Comparison of ENCODE assay signal across 20 cellular contexts in the genomic region with DNA sequence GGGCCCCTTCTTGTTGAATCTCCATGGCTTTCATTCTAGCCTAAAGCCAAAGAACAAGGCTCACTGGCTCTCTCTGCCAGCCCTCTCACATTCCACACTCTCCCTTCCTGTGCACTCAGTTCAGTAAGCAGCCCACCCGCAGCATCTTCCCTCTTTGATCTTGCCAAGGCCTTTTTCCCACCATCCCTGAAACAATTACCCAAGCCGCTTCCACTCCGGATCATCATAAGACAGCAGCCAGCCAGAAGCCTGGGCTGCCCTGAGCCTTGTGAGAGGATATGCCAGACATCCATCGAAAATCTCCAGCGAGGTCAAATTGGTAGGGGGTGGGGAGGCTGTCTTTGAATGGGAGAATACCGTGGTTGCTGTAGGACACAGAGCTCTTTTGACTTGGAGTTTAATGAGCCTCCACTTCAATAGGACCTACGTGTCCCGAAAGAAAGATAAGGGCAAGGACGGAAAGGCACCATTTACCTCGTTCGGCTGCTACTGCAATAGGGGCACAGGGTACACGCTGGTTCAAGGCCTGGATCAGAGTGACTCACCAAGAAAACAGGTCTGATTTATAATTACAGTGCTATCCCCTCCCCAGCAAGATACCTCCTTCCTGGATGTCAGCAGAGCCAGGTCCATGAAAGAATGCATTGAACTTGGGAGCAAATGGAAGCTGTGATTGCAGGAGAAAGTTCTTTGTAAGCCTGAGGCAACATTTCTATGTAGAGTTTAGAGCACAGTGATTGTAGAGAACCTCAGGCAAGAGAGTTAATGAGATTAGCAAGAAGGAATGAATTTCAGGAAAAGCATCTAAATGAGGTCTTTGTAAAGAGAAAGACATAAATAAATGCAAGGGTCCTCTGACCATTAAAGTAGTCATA. TPM values are rescaled to one million over a fixed set of nuclear protein-coding genes. Genes with fewer than 3 reads are reported as not detected.
A peak's percentile ranks its signal among the peaks of the same experiment; 100 is the strongest.
DNase-seq lines count a peak whose midpoint lies in the region; ATAC-seq, FAIRE-seq and TF ChIP-seq lines count a peak whose summit lies in the region.
"Had no signal": no experiment of that assay in that cellular context is flagged by ENCODE, and none has a peak within 500 bp of the region (broad histone marks: within the 10 kb centered on the region; RNA-seq: fewer than 3 reads in every experiment).

No MANE protein-coding gene starts in this region.

- H4K20me1 ChIP-seq in astrocyte (ENCODE audit: insufficient read depth, low read length) = no peaks in the 10 kb centered on the region

- H2BK5ac ChIP-seq in mesendoderm (ENCODE audit: low read length) = no peak overlapping the region

- H3K27ac ChIP-seq in astrocyte (ENCODE audit: low read depth, low read length) = no peak overlapping the region
- H3K27ac ChIP-seq in mesendoderm (ENCODE audit: low read depth, low read length) = no peak overlapping the region
- no peak overlapping the region for H3K27ac ChIP-seq in CD8-positive, alpha-beta T cell (ENCODE audit: low read depth, low read length)
- H3K27ac ChIP-seq: PC-9, SJSA1 had no signal

- no peak overlapping the region for H3K23ac ChIP-seq in mesendoderm (ENCODE audit: low read length)

- H2BK15ac ChIP-seq in mesendoderm (replicated peaks; ENCODE audit: low read depth) = no peak overlapping the region

- H3K4me3 ChIP-seq in astrocyte (ENCODE audit: insufficient read depth, low read depth, low read length) = no peak overlapping the region
- H3K4me3 ChIP-seq in mesendoderm (ENCODE audit: low read length) = no peak overlapping the region
- no peak overlapping the region for H3K4me3 ChIP-seq in CD8-positive, alpha-beta T cell (ENCODE audit: low read depth, low read length)
- H3K4me3 ChIP-seq: K562, PC-9, SJSA1 had no signal

- no peak overlapping the region for H3K4ac ChIP-seq in mesendoderm (ENCODE audit: low read depth, low read length)

- H3K27me3 ChIP-seq in astrocyte (ENCODE audit: insufficient read depth, low read length) = no peaks in the 10 kb centered on the region
- H3K27me3 ChIP-seq in mesendoderm (ENCODE audit: insufficient read depth, low read length, poor library complexity) = no peaks in the 10 kb centered on the region
- no peaks in the 10 kb centered on the region for H3K27me3 ChIP-seq in CD8-positive, alpha-beta T cell (ENCODE audit: insufficient read depth, low read length)
- H3K27me3 ChIP-seq: SJSA1 had no signal

- H3K36me3 ChIP-seq in astrocyte (ENCODE audit: insufficient read depth, low read length) (no peaks in the 10 kb centered on the region), mesendoderm (ENCODE audit: control insufficient read depth, insufficient read depth, low read length) (no peaks in the 10 kb centered on the region)
- no peaks in the 10 kb centered on the region for H3K36me3 ChIP-seq in CD8-positive, alpha-beta T cell (ENCODE audit: insufficient read depth, low read length)
- H3K36me3 ChIP-seq: SJSA1 had no signal

- H4K5ac ChIP-seq in mesendoderm (ENCODE audit: low read length) = no peak overlapping the region

- H3K79me2 ChIP-seq in astrocyte (ENCODE audit: insufficient read depth, low read length) (no peaks in the 10 kb centered on the region), mesendoderm (ENCODE audit: control insufficient read depth, insufficient read depth, low read length) (no peaks in the 10 kb centered on the region)

- H3K27ac Mint-ChIP-seq in astrocyte (ENCODE audit: unreplicated experiment) (no peak overlapping the region), progenitor cell of endocrine pancreas (peak overlapping the region; percentile 24)
- H3K27ac Mint-ChIP-seq in CD8-positive, alpha-beta T cell = no peak overlapping the region
- H3K27ac Mint-ChIP-seq: B cell; CD4-positive, CD25-positive, alpha-beta regulatory T cell; H9 had no signal

- no CpG with 5 or more reads among the region's 12 CpGs for WGBS in mesendoderm (ENCODE audit: extremely low coverage, insufficient coverage, low lambda C conversion rate)

- CTCF ChIA-PET in CD8-positive, alpha-beta T cell (lab: Charles Lee) = no interaction called here

- no peaks in the 10 kb centered on the region for H3K4me1 ChIP-seq in astrocyte (ENCODE audit: insufficient read depth, low read length)
- no peaks in the 10 kb centered on the region for H3K4me1 ChIP-seq in mesendoderm (ENCODE audit: control insufficient read depth, low read depth, low read length)
- no peaks in the 10 kb centered on the region for H3K4me1 ChIP-seq in CD8-positive, alpha-beta T cell (ENCODE audit: insufficient read depth, low read length)
- H3K4me1 ChIP-seq: SJSA1 had no signal

- H2AFZ ChIP-seq in astrocyte (ENCODE audit: low read depth, low read length) = no peak overlapping the region
- H2AFZ ChIP-seq: PC-9 had no signal

- H3K56ac ChIP-seq in mesendoderm (ENCODE audit: low read length) = no peak overlapping the region

- POLR2A ChIA-PET in CD8-positive, alpha-beta T cell (lab: Charles Lee) = no interaction called here

- TF ChIP-seq CTCF in astrocyte (IDR thresholded peaks at IDR 0.05; ENCODE audit: insufficient read depth, low read depth, low read length) (no peak), progenitor cell of endocrine pancreas (IDR thresholded peaks at IDR 0.05; ENCODE audit: unreplicated experiment) (no peak)
- no peak for TF ChIP-seq CTCF in CD8-positive, alpha-beta T cell (IDR thresholded peaks at IDR 0.05)

- no peak for ATAC-seq in CD8-positive, alpha-beta T cell
- ATAC-seq: K562 had no signal

- no peak overlapping the region for H3K4me2 ChIP-seq in astrocyte (ENCODE audit: low read length)
- no peak overlapping the region for H3K4me2 ChIP-seq in mesendoderm (ENCODE audit: low read length)
- H3K4me2 ChIP-seq: PC-9 had no signal

- peaks cover 3% of the 10 kb centered on the region for H3K9me3 Mint-ChIP-seq in astrocyte (ENCODE audit: unreplicated experiment)
- peaks cover 3% of the 10 kb centered on the region for H3K9me3 Mint-ChIP-seq in progenitor cell of endocrine pancreas (ENCODE audit: low read depth)
- peaks cover 5% of the 10 kb centered on the region for H3K9me3 Mint-ChIP-seq in CD8-positive, alpha-beta T cell
- H3K9me3 Mint-ChIP-seq: H9 had no signal

- no peak for DNase-seq in astrocyte (ENCODE audit: low read depth)
- DNase-seq in mesendoderm = peak; percentile 45
- DNase-seq in progenitor cell of endocrine pancreas (ENCODE audit: low spot score, unreplicated experiment) = no peak
- no peak for DNase-seq in germinal center (ENCODE audit: low spot score)
- DNase-seq in Kasumi-1 (lab: John Stamatoyannopoulos, UW) = no peak
- no peak for DNase-seq in CD8-positive, alpha-beta T cell
- no peak for DNase-seq in NCI-H187 (lab: John Stamatoyannopoulos, UW)
- DNase-seq: Calu3; CD4-positive, CD25-positive, alpha-beta regulatory T cell; DMS53; H9; MV-4-11; NCI-H1417 treated with DMSO at 0.1 percent for 48 hours; NCI-H2029 treated with DMSO at 0.1 percent for 48 hours; NCI-H510A treated with DMSO at 0.1 percent for 48 hours; NCI-H82; PC-9 had no signal

- intact Hi-C loops in CD8-positive, alpha-beta T cell (cut with DNase I, micrococcal nuclease) = loop anchor here in 1 of 2 experiments (10.0 kb wide), 1 partner anchor 64 kb away; no protein-coding TSS in a partner anchor

- H3K18ac ChIP-seq in mesendoderm (ENCODE audit: low read length) = no peak overlapping the region

- H3K4me3 Mint-ChIP-seq in astrocyte (ENCODE audit: unreplicated experiment) = no peak overlapping the region
- no peak overlapping the region for H3K4me3 Mint-ChIP-seq in progenitor cell of endocrine pancreas (ENCODE audit: low read depth)
- H3K4me3 Mint-ChIP-seq in CD8-positive, alpha-beta T cell = no peak overlapping the region
- H3K4me3 Mint-ChIP-seq: B cell; CD4-positive, CD25-positive, alpha-beta regulatory T cell; H9 had no signal

- H3K4me1 Mint-ChIP-seq in astrocyte (ENCODE audit: low read depth, unreplicated experiment) = no peaks in the 10 kb centered on the region
- no peaks in the 10 kb centered on the region for H3K4me1 Mint-ChIP-seq in progenitor cell of endocrine pancreas (ENCODE audit: low read depth)
- H3K4me1 Mint-ChIP-seq in CD8-positive, alpha-beta T cell (ENCODE audit: low read depth) = no peaks in the 10 kb centered on the region
- H3K4me1 Mint-ChIP-seq: B cell; CD4-positive, CD25-positive, alpha-beta regulatory T cell had no signal

- H3K36me3 Mint-ChIP-seq in astrocyte (ENCODE audit: low read depth, unreplicated experiment) (peaks cover 7% of the 10 kb centered on the region), progenitor cell of endocrine pancreas (ENCODE audit: insufficient read depth) (peaks cover 64% of the 10 kb centered on the region)
- H3K36me3 Mint-ChIP-seq in CD8-positive, alpha-beta T cell = peaks cover 26% of the 10 kb centered on the region

- H2BK120ac ChIP-seq in mesendoderm (ENCODE audit: low read depth, low read length) = no peak overlapping the region

- H3K9ac ChIP-seq in astrocyte (ENCODE audit: low read length) = no peak overlapping the region
- no peak overlapping the region for H3K9ac ChIP-seq in mesendoderm (ENCODE audit: low read length)

- no peak overlapping the region for H2AK5ac ChIP-seq in mesendoderm (ENCODE audit: low read length)

- no peaks in the 10 kb centered on the region for H3K9me3 ChIP-seq in astrocyte (ENCODE audit: insufficient read depth, low read depth, low read length)
- no peaks in the 10 kb centered on the region for H3K9me3 ChIP-seq in CD8-positive, alpha-beta T cell (ENCODE audit: low read length)
- H3K9me3 ChIP-seq: SJSA1 had no signal

- peak; percentile 29 for FAIRE-seq in astrocyte (lab: Jason Lieb, UNC)
- FAIRE-seq: K562 had no signal

- H4K8ac ChIP-seq in mesendoderm (ENCODE audit: low read depth, low read length) = no peak overlapping the region

- no peaks in the 10 kb centered on the region for H3K79me1 ChIP-seq in mesendoderm (ENCODE audit: low read length)

- H3K27me3 Mint-ChIP-seq in astrocyte (ENCODE audit: low read depth, unreplicated experiment) = no peaks in the 10 kb centered on the region
- no peaks in the 10 kb centered on the region for H3K27me3 Mint-ChIP-seq in progenitor cell of endocrine pancreas
- H3K27me3 Mint-ChIP-seq in CD8-positive, alpha-beta T cell (ENCODE audit: low read depth) = no peaks in the 10 kb centered on the region
- H3K27me3 Mint-ChIP-seq: B cell; CD4-positive, CD25-positive, alpha-beta regulatory T cell had no signal

RNA-seq across cellular contexts. Expression of a gene that starts 39.5 kb away (rescaled TPM):
- 16.7 and 36.9 TPM in 2 replicates for total RNA-seq in astrocyte
- polyA plus RNA-seq in mesendoderm (2013, experiment 1 of 2) = 0.86 TPM
- polyA plus RNA-seq in mesendoderm (2013, experiment 2 of 2) = 0.90 TPM
- 444 and 494 TPM in 2 replicates for total RNA-seq in progenitor cell of endocrine pancreas
- total RNA-seq in CD8-positive, alpha-beta T cell = 1 to 10 TPM in 1 of 2 experiments, under 1 TPM in 1; 0.61 to 1.3 TPM
- polyA plus RNA-seq: K562 had no signal
